19 cellular contexts compared by ENCODE assay signal in the genomic region with DNA sequence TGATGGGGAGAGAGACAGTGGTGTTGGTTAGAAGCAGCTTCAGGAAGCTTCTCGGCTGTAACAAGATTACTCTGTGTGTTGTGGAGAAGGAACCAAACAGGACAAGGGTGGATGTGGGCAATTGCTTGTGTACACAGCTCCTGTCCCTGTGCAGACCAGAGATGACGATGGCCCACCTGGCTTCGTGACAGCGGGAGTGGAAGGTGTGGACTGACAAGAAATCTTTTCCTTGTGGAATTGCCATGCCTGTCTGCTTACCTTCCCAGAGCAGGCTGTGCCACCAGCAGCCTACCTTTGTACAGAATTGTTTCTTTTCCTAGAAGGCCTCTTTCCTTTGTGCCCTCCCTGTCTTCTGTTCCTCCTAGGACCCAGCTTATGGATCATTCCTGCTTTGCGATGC.
DNase-seq lines count a peak whose midpoint lies in the region; ATAC-seq and TF ChIP-seq lines count a peak whose summit lies in the region.
"Had no signal": no experiment of that assay in that cellular context is flagged by ENCODE, and none has a peak within 500 bp of the region (broad histone marks: within the 10 kb centered on the region; RNA-seq: fewer than 3 reads in every experiment).

No MANE protein-coding gene starts in this region.

- H3K27ac Mint-ChIP-seq in neural progenitor cell (peak overlapping the region; percentile 71), type B pancreatic cell (peak overlapping the region; percentile 28)
- H3K27ac Mint-ChIP-seq: IgD-negative memory B cell had no signal

- H3K9me3 Mint-ChIP-seq in neural progenitor cell (no peaks in the 10 kb centered on the region), type B pancreatic cell (no peaks in the 10 kb centered on the region)

- no peak overlapping the region for H2AFZ ChIP-seq in neural progenitor cell (replicated peaks)

- ATAC-seq in left cardiac atrium, result no peak
- no peak for ATAC-seq in left lung
- ATAC-seq: Panc1, Right ventricle myocardium inferior had no signal

- H3K9ac ChIP-seq in neural progenitor cell, result no peak overlapping the region

- H3K27me3 ChIP-seq in left ventricle myocardium inferior (ENCODE audit: low read depth), result no peaks in the 10 kb centered on the region
- H3K27me3 ChIP-seq in neural progenitor cell, result no peaks in the 10 kb centered on the region
- no peaks in the 10 kb centered on the region for H3K27me3 ChIP-seq in left lung

- H3K27me3 Mint-ChIP-seq in neural progenitor cell (ENCODE audit: insufficient read depth, low read depth) (no peaks in the 10 kb centered on the region), type B pancreatic cell (no peaks in the 10 kb centered on the region)

- H3K36me3 ChIP-seq in left ventricle myocardium inferior (peaks cover 1% of the 10 kb centered on the region), neural progenitor cell (no peaks in the 10 kb centered on the region), left lung (no peaks in the 10 kb centered on the region)

- peaks cover 10% of the 10 kb centered on the region for H3K4me1 Mint-ChIP-seq in neural progenitor cell
- peaks cover 40% of the 10 kb centered on the region for H3K4me1 Mint-ChIP-seq in type B pancreatic cell (ENCODE audit: unreplicated experiment)

- TF ChIP-seq CTCF in left ventricle myocardium inferior (IDR thresholded peaks at IDR 0.05; ENCODE audit: borderline replicate concordance) (no peak), neural progenitor cell (IDR thresholded peaks at IDR 0.05) (no peak), type B pancreatic cell (conservative IDR thresholded peaks at IDR 0.05) (no peak), left lung (IDR thresholded peaks at IDR 0.05) (no peak)

- no peaks in the 10 kb centered on the region for H3F3A ChIP-seq in neural progenitor cell (ENCODE audit: low read depth)

- no peak for DNase-seq in left ventricle myocardium inferior
- DNase-seq in left cardiac atrium, result no peak
- peak; percentile 51 for DNase-seq in islet precursor cell
- no peak for DNase-seq in neural progenitor cell (ENCODE audit: low spot score)
- DNase-seq in type B pancreatic cell (ENCODE audit: extremely low spot score, unreplicated experiment), result no peak
- no peak for DNase-seq in mesenteric fat pad (ENCODE audit: low spot score)
- no peak for DNase-seq in SHP77 (lab: John Stamatoyannopoulos, UW)
- no peak for DNase-seq in left lung
- DNase-seq: 8988T, C1 segment of cervical spinal cord, EL, Kasumi-1, NCI-H1105, NCI-H1694 treated with DMSO at 0.1 percent for 48 hours, NCI-H524 treated with DMSO at 0.1 percent for 48 hours had no signal

- H3K4me3 ChIP-seq in left ventricle myocardium inferior, result no peak overlapping the region
- no peak overlapping the region for H3K4me3 ChIP-seq in neural progenitor cell
- H3K4me3 ChIP-seq in left lung, result no peak overlapping the region
- H3K4me3 ChIP-seq: HAP-1 had no signal

- intact Hi-C loops in left ventricle myocardium inferior (cut with micrococcal nuclease) (loop anchor here (10.0 kb wide), 1 partner anchor 65 kb away; no protein-coding TSS in a partner anchor), left cardiac atrium (cut with DNase I) (no loop called here), left lung (cut with DNase I) (no loop called here)

- H3K27ac ChIP-seq in left ventricle myocardium inferior (replicated peaks) (peak overlapping the region; percentile 32), neural progenitor cell (no peak overlapping the region), left lung (no peak overlapping the region)

- no peaks in the 10 kb centered on the region for H3K9me3 ChIP-seq in left ventricle myocardium inferior (replicated peaks)
- no peaks in the 10 kb centered on the region for H3K9me3 ChIP-seq in neural progenitor cell (ENCODE audit: low read depth)
- no peaks in the 10 kb centered on the region for H3K9me3 ChIP-seq in left lung
- H3K9me3 ChIP-seq: HAP-1 had no signal

- peaks cover 6% of the 10 kb centered on the region for H4K20me1 ChIP-seq in neural progenitor cell (ENCODE audit: low read depth)

- no peak overlapping the region for H3K4me3 Mint-ChIP-seq in neural progenitor cell
- no peak overlapping the region for H3K4me3 Mint-ChIP-seq in type B pancreatic cell
- H3K4me3 Mint-ChIP-seq: IgD-negative memory B cell had no signal

- H3K4me2 ChIP-seq in neural progenitor cell, result no peak overlapping the region

- H3K36me3 Mint-ChIP-seq in neural progenitor cell (peaks cover 19% of the 10 kb centered on the region), type B pancreatic cell (peaks cover 36% of the 10 kb centered on the region)
- H3K36me3 Mint-ChIP-seq: IgD-negative memory B cell had no signal

- H3K4me1 ChIP-seq in left ventricle myocardium inferior, result peaks cover 57% of the 10 kb centered on the region
- no peaks in the 10 kb centered on the region for H3K4me1 ChIP-seq in neural progenitor cell
- H3K4me1 ChIP-seq in left lung, result peaks cover 10 to 16% of the 10 kb centered on the region in 2 donors
- H3K4me1 ChIP-seq: HAP-1 had no signal

- H3K79me2 ChIP-seq in neural progenitor cell (ENCODE audit: low read depth), result no peaks in the 10 kb centered on the region
